In the genomic region with DNA sequence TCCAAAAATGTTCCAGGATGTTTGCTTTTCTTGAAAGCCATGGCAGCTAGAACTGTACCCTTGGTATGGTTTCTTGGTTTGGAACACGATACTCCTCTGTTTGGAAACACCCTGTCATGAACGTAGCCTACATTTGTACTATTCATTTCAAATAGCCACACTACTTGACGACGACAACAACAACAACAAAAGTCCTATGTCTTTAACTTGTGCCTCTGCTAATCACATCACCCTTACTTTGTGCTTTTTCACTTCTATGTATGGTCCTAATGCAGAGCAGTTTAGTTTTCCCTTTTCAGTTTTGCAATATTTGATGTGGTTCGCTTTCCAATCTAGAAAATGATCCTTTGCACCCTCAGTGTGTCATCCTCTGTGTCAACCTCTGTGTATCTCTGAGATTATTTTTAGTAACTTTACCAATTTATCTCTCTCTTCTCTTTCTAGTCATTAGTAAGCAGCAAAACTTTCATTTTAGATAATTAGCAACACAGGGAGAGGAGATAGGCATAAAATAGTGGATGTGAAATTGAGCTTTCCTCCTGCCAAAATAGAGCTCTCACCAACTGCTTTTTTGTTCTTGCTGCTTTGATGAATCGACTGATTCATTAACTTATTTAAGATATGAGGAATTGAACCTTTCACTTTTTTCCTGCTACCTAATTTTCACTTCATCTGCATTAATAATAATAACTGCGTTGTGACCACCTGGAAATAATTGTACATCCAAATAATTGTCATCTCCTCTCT, we compare ENCODE assay signal across 1 cellular context.
TF ChIP-seq lines count a peak whose summit lies in the region.

No MANE protein-coding gene starts in this region.

TF ChIP-seq in GM12878, 131 proteins besides CTCF, POLR2A, EP300 and RAD21 (continued from another document):
- TF ChIP-seq, protein P1, sequence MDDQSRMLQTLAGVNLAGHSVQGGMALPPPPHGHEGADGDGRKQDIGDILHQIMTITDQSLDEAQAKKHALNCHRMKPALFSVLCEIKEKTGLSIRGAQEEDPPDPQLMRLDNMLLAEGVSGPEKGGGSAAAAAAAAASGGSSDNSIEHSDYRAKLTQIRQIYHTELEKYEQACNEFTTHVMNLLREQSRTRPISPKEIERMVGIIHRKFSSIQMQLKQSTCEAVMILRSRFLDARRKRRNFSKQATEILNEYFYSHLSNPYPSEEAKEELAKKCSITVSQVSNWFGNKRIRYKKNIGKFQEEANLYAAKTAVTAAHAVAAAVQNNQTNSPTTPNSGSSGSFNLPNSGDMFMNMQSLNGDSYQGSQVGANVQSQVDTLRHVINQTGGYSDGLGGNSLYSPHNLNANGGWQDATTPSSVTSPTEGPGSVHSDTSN (IDR thresholded peaks at IDR 0.05; ENCODE audit: insufficient replicate concordance, low read depth, low read length): no peak
- no peak for TF ChIP-seq NFXL1 (IDR thresholded peaks at IDR 0.05; ENCODE audit: borderline replicate concordance)
- no peak for TF ChIP-seq RELA (IDR thresholded peaks at IDR 0.05; ENCODE audit: borderline replicate concordance, partially characterized antibody)
- no peak for TF ChIP-seq SUPT20H (IDR thresholded peaks at IDR 0.05; ENCODE audit: borderline replicate concordance, control insufficient read depth, low read depth, low read length)
- TF ChIP-seq, protein P2, sequence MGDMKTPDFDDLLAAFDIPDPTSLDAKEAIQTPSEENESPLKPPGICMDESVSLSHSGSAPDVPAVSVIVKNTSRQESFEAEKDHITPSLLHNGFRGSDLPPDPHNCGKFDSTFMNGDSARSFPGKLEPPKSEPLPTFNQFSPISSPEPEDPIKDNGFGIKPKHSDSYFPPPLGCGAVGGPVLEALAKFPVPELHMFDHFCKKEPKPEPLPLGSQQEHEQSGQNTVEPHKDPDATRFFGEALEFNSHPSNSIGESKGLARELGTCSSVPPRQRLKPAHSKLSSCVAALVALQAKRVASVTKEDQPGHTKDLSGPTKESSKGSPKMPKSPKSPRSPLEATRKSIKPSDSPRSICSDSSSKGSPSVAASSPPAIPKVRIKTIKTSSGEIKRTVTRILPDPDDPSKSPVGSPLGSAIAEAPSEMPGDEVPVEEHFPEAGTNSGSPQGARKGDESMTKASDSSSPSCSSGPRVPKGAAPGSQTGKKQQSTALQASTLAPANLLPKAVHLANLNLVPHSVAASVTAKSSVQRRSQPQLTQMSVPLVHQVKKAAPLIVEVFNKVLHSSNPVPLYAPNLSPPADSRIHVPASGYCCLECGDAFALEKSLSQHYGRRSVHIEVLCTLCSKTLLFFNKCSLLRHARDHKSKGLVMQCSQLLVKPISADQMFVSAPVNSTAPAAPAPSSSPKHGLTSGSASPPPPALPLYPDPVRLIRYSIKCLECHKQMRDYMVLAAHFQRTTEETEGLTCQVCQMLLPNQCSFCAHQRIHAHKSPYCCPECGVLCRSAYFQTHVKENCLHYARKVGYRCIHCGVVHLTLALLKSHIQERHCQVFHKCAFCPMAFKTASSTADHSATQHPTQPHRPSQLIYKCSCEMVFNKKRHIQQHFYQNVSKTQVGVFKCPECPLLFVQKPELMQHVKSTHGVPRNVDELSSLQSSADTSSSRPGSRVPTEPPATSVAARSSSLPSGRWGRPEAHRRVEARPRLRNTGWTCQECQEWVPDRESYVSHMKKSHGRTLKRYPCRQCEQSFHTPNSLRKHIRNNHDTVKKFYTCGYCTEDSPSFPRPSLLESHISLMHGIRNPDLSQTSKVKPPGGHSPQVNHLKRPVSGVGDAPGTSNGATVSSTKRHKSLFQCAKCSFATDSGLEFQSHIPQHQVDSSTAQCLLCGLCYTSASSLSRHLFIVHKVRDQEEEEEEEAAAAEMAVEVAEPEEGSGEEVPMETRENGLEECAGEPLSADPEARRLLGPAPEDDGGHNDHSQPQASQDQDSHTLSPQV (IDR thresholded peaks at IDR 0.05): no peak
- peak; percentile 33 for TF ChIP-seq SPI1 (IDR thresholded peaks at IDR 0.05; ENCODE audit: borderline replicate concordance, insufficient read depth, low read depth, low read length)
- TF ChIP-seq MYC (IDR thresholded peaks at IDR 0.05; ENCODE audit: insufficient read depth, insufficient read length, insufficient replicate concordance, low read length, severe bottlenecking): no peak
- no peak for TF ChIP-seq EZH2 (IDR thresholded peaks at IDR 0.05; ENCODE audit: borderline replicate concordance, control insufficient read depth, low read depth, low read length)
- no peak for TF ChIP-seq MYB (IDR thresholded peaks at IDR 0.05; ENCODE audit: borderline replicate concordance, low read depth, low read length)
- no peak for TF ChIP-seq MXI1 (IDR thresholded peaks at IDR 0.05; ENCODE audit: low read depth, low read length)
- TF ChIP-seq, protein P3, sequence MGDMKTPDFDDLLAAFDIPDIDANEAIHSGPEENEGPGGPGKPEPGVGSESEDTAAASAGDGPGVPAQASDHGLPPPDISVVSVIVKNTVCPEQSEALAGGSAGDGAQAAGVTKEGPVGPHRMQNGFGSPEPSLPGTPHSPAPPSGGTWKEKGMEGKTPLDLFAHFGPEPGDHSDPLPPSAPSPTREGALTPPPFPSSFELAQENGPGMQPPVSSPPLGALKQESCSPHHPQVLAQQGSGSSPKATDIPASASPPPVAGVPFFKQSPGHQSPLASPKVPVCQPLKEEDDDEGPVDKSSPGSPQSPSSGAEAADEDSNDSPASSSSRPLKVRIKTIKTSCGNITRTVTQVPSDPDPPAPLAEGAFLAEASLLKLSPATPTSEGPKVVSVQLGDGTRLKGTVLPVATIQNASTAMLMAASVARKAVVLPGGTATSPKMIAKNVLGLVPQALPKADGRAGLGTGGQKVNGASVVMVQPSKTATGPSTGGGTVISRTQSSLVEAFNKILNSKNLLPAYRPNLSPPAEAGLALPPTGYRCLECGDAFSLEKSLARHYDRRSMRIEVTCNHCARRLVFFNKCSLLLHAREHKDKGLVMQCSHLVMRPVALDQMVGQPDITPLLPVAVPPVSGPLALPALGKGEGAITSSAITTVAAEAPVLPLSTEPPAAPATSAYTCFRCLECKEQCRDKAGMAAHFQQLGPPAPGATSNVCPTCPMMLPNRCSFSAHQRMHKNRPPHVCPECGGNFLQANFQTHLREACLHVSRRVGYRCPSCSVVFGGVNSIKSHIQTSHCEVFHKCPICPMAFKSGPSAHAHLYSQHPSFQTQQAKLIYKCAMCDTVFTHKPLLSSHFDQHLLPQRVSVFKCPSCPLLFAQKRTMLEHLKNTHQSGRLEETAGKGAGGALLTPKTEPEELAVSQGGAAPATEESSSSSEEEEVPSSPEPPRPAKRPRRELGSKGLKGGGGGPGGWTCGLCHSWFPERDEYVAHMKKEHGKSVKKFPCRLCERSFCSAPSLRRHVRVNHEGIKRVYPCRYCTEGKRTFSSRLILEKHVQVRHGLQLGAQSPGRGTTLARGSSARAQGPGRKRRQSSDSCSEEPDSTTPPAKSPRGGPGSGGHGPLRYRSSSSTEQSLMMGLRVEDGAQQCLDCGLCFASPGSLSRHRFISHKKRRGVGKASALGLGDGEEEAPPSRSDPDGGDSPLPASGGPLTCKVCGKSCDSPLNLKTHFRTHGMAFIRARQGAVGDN (IDR thresholded peaks at IDR 0.05): no peak
- TF ChIP-seq, protein P4, sequence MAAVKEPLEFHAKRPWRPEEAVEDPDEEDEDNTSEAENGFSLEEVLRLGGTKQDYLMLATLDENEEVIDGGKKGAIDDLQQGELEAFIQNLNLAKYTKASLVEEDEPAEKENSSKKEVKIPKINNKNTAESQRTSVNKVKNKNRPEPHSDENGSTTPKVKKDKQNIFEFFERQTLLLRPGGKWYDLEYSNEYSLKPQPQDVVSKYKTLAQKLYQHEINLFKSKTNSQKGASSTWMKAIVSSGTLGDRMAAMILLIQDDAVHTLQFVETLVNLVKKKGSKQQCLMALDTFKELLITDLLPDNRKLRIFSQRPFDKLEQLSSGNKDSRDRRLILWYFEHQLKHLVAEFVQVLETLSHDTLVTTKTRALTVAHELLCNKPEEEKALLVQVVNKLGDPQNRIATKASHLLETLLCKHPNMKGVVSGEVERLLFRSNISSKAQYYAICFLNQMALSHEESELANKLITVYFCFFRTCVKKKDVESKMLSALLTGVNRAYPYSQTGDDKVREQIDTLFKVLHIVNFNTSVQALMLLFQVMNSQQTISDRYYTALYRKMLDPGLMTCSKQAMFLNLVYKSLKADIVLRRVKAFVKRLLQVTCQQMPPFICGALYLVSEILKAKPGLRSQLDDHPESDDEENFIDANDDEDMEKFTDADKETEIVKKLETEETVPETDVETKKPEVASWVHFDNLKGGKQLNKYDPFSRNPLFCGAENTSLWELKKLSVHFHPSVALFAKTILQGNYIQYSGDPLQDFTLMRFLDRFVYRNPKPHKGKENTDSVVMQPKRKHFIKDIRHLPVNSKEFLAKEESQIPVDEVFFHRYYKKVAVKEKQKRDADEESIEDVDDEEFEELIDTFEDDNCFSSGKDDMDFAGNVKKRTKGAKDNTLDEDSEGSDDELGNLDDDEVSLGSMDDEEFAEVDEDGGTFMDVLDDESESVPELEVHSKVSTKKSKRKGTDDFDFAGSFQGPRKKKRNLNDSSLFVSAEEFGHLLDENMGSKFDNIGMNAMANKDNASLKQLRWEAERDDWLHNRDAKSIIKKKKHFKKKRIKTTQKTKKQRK (IDR thresholded peaks at IDR 0.05; ENCODE audit: low read depth, low read length): no peak
